Comparison of ENCODE assay signal across 10 cellular contexts in genomic region chr4:87521757-87522374, GRCh38. TPM values are rescaled to one million over a fixed set of nuclear protein-coding genes. Genes with fewer than 3 reads are reported as not detected.
DNase-seq lines count a peak whose midpoint lies in the region; ATAC-seq, FAIRE-seq and TF ChIP-seq lines count a peak whose summit lies in the region.
"Had no signal": no experiment of that assay in that cellular context is flagged by ENCODE, and none has a peak within 500 bp of the region (broad histone marks: within the 10 kb centered on the region; RNA-seq: fewer than 3 reads in every experiment).

No MANE protein-coding gene starts in this region.

- no peak overlapping the region for H3K27ac Mint-ChIP-seq in activated naive CD4-positive, alpha-beta T cell treated with anti-CD3 and anti-CD28 coated beads for 36 hours
- H3K27ac Mint-ChIP-seq: activated T-cell treated with anti-CD3 and anti-CD28 coated beads, Interleukin-2, amount 50 U/mL, for 72 hours had no signal

- no peak overlapping the region for H3K4me2 ChIP-seq in HepG2 (ENCODE audit: low read depth, low read length)

- ATAC-seq in GM18861 (IDR thresholded peaks at IDR 0.05; ENCODE audit: unreplicated experiment) (peak; percentile 93), psoas muscle (peak; percentile 77 to 89 (median 82)), HepG2 (no peak)
- ATAC-seq: activated T-cell treated with anti-CD3 and anti-CD28 coated beads, Interleukin-2, amount 50 U/mL, for 72 hours had no signal

- H3K79me2 ChIP-seq in HepG2 (ENCODE audit: insufficient read depth, low read length), result no peaks in the 10 kb centered on the region

- no peak for TF ChIP-seq RAD21 in HepG2 (CRISPR knock-in tag; IDR thresholded peaks at IDR 0.05)

- peaks cover 4% of the 10 kb centered on the region for H3K36me3 Mint-ChIP-seq in activated naive CD4-positive, alpha-beta T cell treated with anti-CD3 and anti-CD28 coated beads for 36 hours (ENCODE audit: low read depth)

- H3K4me1 ChIP-seq in breast epithelium (peaks cover 7% of the 10 kb centered on the region in 2 donors), psoas muscle (peaks cover 23% of the 10 kb centered on the region), HepG2 (ENCODE audit: insufficient read depth, low read length) (no peaks in the 10 kb centered on the region)

- H3K4me3 ChIP-seq in breast epithelium (peak overlapping the region in 2 of 3 donors; percentile 1 to 7), psoas muscle (peak overlapping the region; percentile 10), HepG2 (replicated peaks in 1 of 3; ENCODE audit: insufficient read depth in 1 of 3, low read depth in 2 of 3, low read length in 3 of 3) (no peak overlapping the region)

- intact Hi-C loops in breast epithelium (cut with DNase I; ENCODE audit: low total_unique reads), result no loop called here
- intact Hi-C loops in psoas muscle (cut with DNase I), result no loop called here
- intact Hi-C loops in HepG2 (cut with micrococcal nuclease; ENCODE audit: unreplicated experiment), result no loop called here
- intact Hi-C loops in activated naive CD4-positive, alpha-beta T cell treated with anti-CD3 and anti-CD28 coated beads for 36 hours (cut with micrococcal nuclease), result no loop called here

- H3K9ac ChIP-seq in HepG2 (ENCODE audit: insufficient read depth, low read depth, low read length), result no peak overlapping the region

- in situ Hi-C loops in HepG2 (cut with HindIII; ENCODE audit: extremely low pct_ligation_motif_present, low pct_unique_long_range_greater_than_20kb), result no loop called here

- no peaks in the 10 kb centered on the region for H3K36me3 ChIP-seq in breast epithelium
- no peaks in the 10 kb centered on the region for H3K36me3 ChIP-seq in psoas muscle (ENCODE audit: insufficient read depth in 1 of 2, low read depth in 1 of 2)
- H3K36me3 ChIP-seq in HepG2 (replicated peaks in 1 of 2; ENCODE audit: control insufficient read depth in 1 of 2, insufficient read depth in 2 of 2, low read length in 2 of 2), result no peaks in the 10 kb centered on the region

- no peaks in the 10 kb centered on the region for H4K20me1 ChIP-seq in HepG2 (ENCODE audit: insufficient read depth, low read length)

- POLR2A ChIA-PET in HepG2 (lab: Yijun Ruan, JAX), result no interaction called here

- H3K27me3 ChIP-seq in breast epithelium (no peaks in the 10 kb centered on the region), psoas muscle (ENCODE audit: insufficient read depth in 3 of 3, low read length in 2 of 3) (no peaks in the 10 kb centered on the region), HepG2 (ENCODE audit: control insufficient read depth in 1 of 2, insufficient read depth in 2 of 2, low read length in 2 of 2) (no peaks in the 10 kb centered on the region)

- FAIRE-seq in HepG2 (lab: Jason Lieb, UNC), result no peak

- WGBS in psoas muscle, 3 donors, result 5 to 7% (median 7%) methylated on average over 3 of the region's 3 CpGs
- WGBS in HepG2 (ENCODE audit: low lambda C conversion rate), result 1% methylated on average over 3 of the region's 3 CpGs

- no TSS peak for BruUV-seq in HepG2 (replicated peaks; lab: Mats Ljungman, UMichigan)

- H3K9me3 Mint-ChIP-seq in activated naive CD4-positive, alpha-beta T cell treated with anti-CD3 and anti-CD28 coated beads for 36 hours, result peaks cover 18% of the 10 kb centered on the region

- no peak overlapping the region for H3K4me3 Mint-ChIP-seq in activated naive CD4-positive, alpha-beta T cell treated with anti-CD3 and anti-CD28 coated beads for 36 hours
- H3K4me3 Mint-ChIP-seq: activated T-cell treated with anti-CD3 and anti-CD28 coated beads, Interleukin-2, amount 50 U/mL, for 72 hours had no signal

- TF ChIP-seq CTCF in breast epithelium (IDR thresholded peaks at IDR 0.05), result no peak
- TF ChIP-seq CTCF in psoas muscle (IDR thresholded peaks at IDR 0.05), result no peak
- no peak for TF ChIP-seq CTCF in HepG2 (CRISPR knock-in tag; IDR thresholded peaks at IDR 0.05)

- H3K27me3 Mint-ChIP-seq in activated naive CD4-positive, alpha-beta T cell treated with anti-CD3 and anti-CD28 coated beads for 36 hours (ENCODE audit: low read depth), result no peaks in the 10 kb centered on the region

- peaks cover 0 to 8% of the 10 kb centered on the region in 2 donors for H3K9me3 ChIP-seq in breast epithelium
- H3K9me3 ChIP-seq in psoas muscle, result no peaks in the 10 kb centered on the region
- H3K9me3 ChIP-seq in HepG2 (ENCODE audit: low read length), result peaks cover 16% of the 10 kb centered on the region

- no peaks in the 10 kb centered on the region for H3K4me1 Mint-ChIP-seq in activated naive CD4-positive, alpha-beta T cell treated with anti-CD3 and anti-CD28 coated beads for 36 hours (ENCODE audit: low read depth)

- no peak overlapping the region for H2AFZ ChIP-seq in HepG2 (ENCODE audit: low read length)

- TF ChIP-seq EP300 in HepG2 (IDR thresholded peaks at IDR 0.05; ENCODE audit: low read depth in 2 of 2, low read length in 2 of 2), result no peak
- TF ChIP-seq EP300 in HepG2 (CRISPR knock-in tag; IDR thresholded peaks at IDR 0.05; ENCODE audit: borderline replicate concordance), result no peak

- DNase-seq in LoVo (ENCODE audit: low spot score) (peak; percentile 56), breast epithelium (ENCODE audit: low spot score in 2 of 2) (no peak), psoas muscle (no peak), medulla oblongata (ENCODE audit: extremely low spot score) (no peak), HepG2 (ENCODE audit: low spot score) (no peak), AG08395 (ENCODE audit: low spot score) (no peak)
- DNase-seq in activated naive CD4-positive, alpha-beta T cell treated with anti-CD3 and anti-CD28 coated beads for 36 hours, result no peak
- DNase-seq: activated T-cell treated with anti-CD3 and anti-CD28 coated beads, Interleukin-2, amount 50 U/mL, for 72 hours; NCI-H1694 had no signal

- H3K27ac ChIP-seq in breast epithelium (peak overlapping the region; percentile 89 to 96), psoas muscle (peak overlapping the region; percentile 77), HepG2 (ENCODE audit: extremely low read length, insufficient read depth, low read length) (no peak overlapping the region)

- TF ChIP-seq POLR2A in breast epithelium (IDR thresholded peaks at IDR 0.05) (no peak), HepG2 (IDR thresholded peaks at IDR 0.05; ENCODE audit: insufficient read depth in 1 of 2, low read depth in 2 of 2, low read length in 2 of 2) (no peak)

- CTCF ChIA-PET in HepG2 (lab: Yijun Ruan, JAX; ENCODE audit: low intra/inter-chr PET ratio, low total read pairs), result no interaction called here
- CTCF ChIA-PET in activated naive CD4-positive, alpha-beta T cell treated with anti-CD3 and anti-CD28 coated beads for 36 hours (lab: Charles Lee), result interaction anchor here (1.6 kb wide), 1 partner anchor 10 kb away, joined by 3 read pairs; no protein-coding TSS in a partner anchor

TF ChIP-seq in HepG2, 621 proteins besides CTCF, POLR2A, EP300 and RAD21:
- TF ChIP-seq ZFP36L2 (CRISPR knock-in tag; IDR thresholded peaks at IDR 0.05), result no peak
- no peak for TF ChIP-seq TFAP4 (IDR thresholded peaks at IDR 0.05; ENCODE audit: borderline replicate concordance, low read depth)
- TF ChIP-seq HDAC6 (IDR thresholded peaks at IDR 0.05; ENCODE audit: low read depth, low read length), result no peak
- TF ChIP-seq SAP130 (CRISPR knock-in tag; IDR thresholded peaks at IDR 0.05; ENCODE audit: low read depth), result no peak

RNA-seq across cellular contexts. Expression of gene SPARCL1, which starts 7.3 kb away (rescaled TPM):
- total RNA-seq in breast epithelium (100 to 1,000 TPM; 368 to 408 (median 371) TPM), psoas muscle (100 to 1,000 TPM; 117 to 267 (median 155) TPM), HepG2 (2016; rRNA removed; fragmentation: Illumina TruSeq; extraction: Trizol) (0.04 TPM in 1 of 2 replicates, not detected in the other)
- polyA plus RNA-seq in psoas muscle (100 to 1,000 TPM; 178 to 260 (median 219) TPM), HepG2 (2011; rRNA removed) (not detected in 2 replicates)
- not detected in 2 replicates for total RNA-seq in HepG2 (2016; cell fraction: cytosol; rRNA removed; fragmentation: Illumina TruSeq; extraction: Trizol; ENCODE audit: low read depth)
- not detected in 2 replicates for total RNA-seq in HepG2 (2016; cell fraction: insoluble cytoplasmic fraction; rRNA removed; fragmentation: Illumina TruSeq; extraction: Trizol)
- not detected in 2 replicates for total RNA-seq in HepG2 (2016; cell fraction: membrane; rRNA removed; fragmentation: Illumina TruSeq; extraction: Trizol)
- not detected in 2 replicates for total RNA-seq in HepG2 (2016; cell fraction: nucleus; rRNA removed; fragmentation: Illumina TruSeq; extraction: Trizol)
- not detected in 2 replicates for polyA plus RNA-seq in HepG2 (2011; cell fraction: cytosol; rRNA removed)
- polyA plus RNA-seq in HepG2 (2011; cell fraction: nucleus; rRNA removed), result not detected in 2 replicates
- not detected in 2 replicates for polyA plus RNA-seq in HepG2 (2012)
- not detected in 2 replicates for polyA plus RNA-seq in HepG2 (2016; cell fraction: cytosol; fragmentation: Illumina TruSeq; extraction: Trizol; ENCODE audit: low read depth)
- polyA plus RNA-seq in HepG2 (2016; cell fraction: insoluble cytoplasmic fraction; fragmentation: Illumina TruSeq; extraction: Trizol; ENCODE audit: low read depth), result 0.09 TPM in 2 replicates
- polyA plus RNA-seq in HepG2 (2016; cell fraction: membrane; fragmentation: Illumina TruSeq; extraction: Trizol; ENCODE audit: low read depth), result not detected in 2 replicates
- not detected in 2 replicates for polyA plus RNA-seq in HepG2 (2016; cell fraction: nucleus; fragmentation: Illumina TruSeq; extraction: Trizol; ENCODE audit: insufficient read depth, low read depth)
- not detected in 2 replicates for polyA minus RNA-seq in HepG2 (2011; rRNA and poly(A)+ RNA removed; ENCODE audit: low replicate concordance)
- not detected in 2 replicates for polyA minus RNA-seq in HepG2 (2011; cell fraction: cytosol; rRNA and poly(A)+ RNA removed)
- polyA minus RNA-seq in HepG2 (2011; cell fraction: nucleus; rRNA and poly(A)+ RNA removed), result not detected in 2 replicates
- total RNA-seq in activated naive CD4-positive, alpha-beta T cell treated with anti-CD3 and anti-CD28 coated beads for 36 hours, result not detected
- total RNA-seq: activated T-cell treated with anti-CD3 and anti-CD28 coated beads, Interleukin-2, amount 50 U/mL, for 72 hours had no signal

Comparison
In these comparisons a context has a peak if more than half of its experiments do, and no peak if none do; other contexts are left out.
1. H3K4me3 ChIP-seq: peak in breast epithelium (2 of 3) and psoas muscle (single experiment); none in HepG2 (0 of 3).
2. RNA of gene SPARCL1, which starts 7.3 kb away (total RNA-seq): 368 to 408 TPM in breast epithelium and 117 to 267 TPM in psoas muscle; 0.04 TPM in HepG2 and not detected in activated naive CD4-positive, alpha-beta T cell treated with anti-CD3 and anti-CD28 coated beads for 36 hours; every median in the first group is over 100 times any median in the second.